8 cellular contexts compared by ENCODE assay signal in the genomic region with DNA sequence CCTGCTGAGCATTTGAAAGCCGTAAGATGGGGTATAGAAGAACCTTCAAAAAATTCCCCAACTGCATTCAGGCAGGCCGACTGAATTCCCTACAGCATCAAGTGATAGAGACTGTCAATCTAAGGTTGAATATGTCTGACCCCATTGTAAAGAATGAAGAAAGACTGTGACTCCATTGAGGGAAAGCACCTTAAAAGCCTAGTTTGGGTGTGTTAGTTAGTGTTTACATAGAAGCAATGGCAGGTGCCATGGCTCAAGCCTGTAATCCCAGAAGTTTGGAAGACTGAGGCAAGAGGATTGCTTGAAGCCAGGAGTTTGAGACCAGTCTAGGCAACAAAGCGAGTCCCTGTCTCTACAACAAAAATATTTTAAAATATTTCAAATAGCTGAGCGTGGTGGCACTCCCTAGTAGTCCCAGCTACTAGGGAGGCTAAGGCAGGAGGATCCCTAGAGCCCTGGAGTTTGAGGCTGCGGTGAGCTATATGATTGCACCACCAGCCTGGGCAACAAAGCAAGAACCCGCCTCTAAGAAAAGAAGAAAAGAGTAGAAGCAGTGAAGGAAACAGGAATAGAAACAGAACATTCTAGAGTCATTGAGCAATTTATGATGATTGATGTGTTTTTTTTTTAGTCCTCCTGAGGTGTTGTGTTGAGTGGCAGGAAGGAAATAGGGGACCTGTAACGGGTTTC. TPM values are rescaled to one million over a fixed set of nuclear protein-coding genes. Genes with fewer than 3 reads are reported as not detected.
A peak's percentile ranks its signal among the peaks of the same experiment; 100 is the strongest.
DNase-seq lines count a peak whose midpoint lies in the region; ATAC-seq lines count a peak whose summit lies in the region.

No MANE protein-coding gene starts in this region.

- H3K9ac ChIP-seq in duodenal mucosa (ENCODE audit: low read depth in 1 of 2, low read length in 2 of 2) (peak overlapping the region; percentile 22 to 50), trophoblast cell (ENCODE audit: low read length) (no peak overlapping the region)

- ATAC-seq in activated naive CD4-positive, alpha-beta T cell treated with anti-CD3 and anti-CD28 coated beads, Interleukin-2, amount 50 U/mL, for 72 hours: peak; percentile 3 to 35
- ATAC-seq in GM21367 (IDR thresholded peaks at IDR 0.05; ENCODE audit: unreplicated experiment): no peak
- no peak for ATAC-seq in HG02763 (IDR thresholded peaks at IDR 0.05; ENCODE audit: unreplicated experiment)

- DNase-seq in activated naive CD4-positive, alpha-beta T cell treated with anti-CD3 and anti-CD28 coated beads, Interleukin-2, amount 50 U/mL, for 72 hours (ENCODE audit: low spot score in 2 of 2): no peak
- DNase-seq in activated naive CD4-positive, alpha-beta T cell treated with anti-CD3 and anti-CD28 coated beads, Interleukin-2, amount 50 U/mL, for 16 hours: no peak
- DNase-seq in MV-4-11 (lab: John Stamatoyannopoulos, UW): peak; percentile 96
- DNase-seq in trophoblast cell: no peak
- DNase-seq in DMS53 treated with DMSO at 0.1 percent for 48 hours (lab: John Stamatoyannopoulos, UW; ENCODE audit: unreplicated experiment): no peak

- H3K27me3 ChIP-seq in duodenal mucosa (ENCODE audit: control insufficient read depth in 1 of 2, insufficient read depth in 2 of 2, low read length in 2 of 2): no peaks in the 10 kb centered on the region
- no peaks in the 10 kb centered on the region for H3K27me3 ChIP-seq in trophoblast cell (ENCODE audit: insufficient read depth, low read length)

- H3K23ac ChIP-seq in trophoblast cell (ENCODE audit: low read length): no peak overlapping the region

- H3K4ac ChIP-seq in trophoblast cell (ENCODE audit: low read depth, low read length): no peak overlapping the region

- H2BK120ac ChIP-seq in trophoblast cell (ENCODE audit: insufficient read depth, low read length, poor library complexity): peak overlapping the region; percentile 68

- no peaks in the 10 kb centered on the region for H3K79me2 ChIP-seq in trophoblast cell (ENCODE audit: control insufficient read depth, insufficient read depth, low read length, poor library complexity)

- no peaks in the 10 kb centered on the region for H3K9me3 Mint-ChIP-seq in activated naive CD4-positive, alpha-beta T cell treated with anti-CD3 and anti-CD28 coated beads, Interleukin-2, amount 50 U/mL, for 72 hours

- no CpG with 5 or more reads among the region's 7 CpGs for WGBS in trophoblast cell (ENCODE audit: extremely low coverage, insufficient coverage, insufficient read length)

- H3K36me3 Mint-ChIP-seq in activated naive CD4-positive, alpha-beta T cell treated with anti-CD3 and anti-CD28 coated beads, Interleukin-2, amount 50 U/mL, for 72 hours: no peaks in the 10 kb centered on the region

- H3K4me1 ChIP-seq in duodenal mucosa (ENCODE audit: control insufficient read depth in 1 of 2, insufficient read depth in 2 of 2, low read length in 2 of 2) (peaks cover 51 to 57% of the 10 kb centered on the region in 2 donors), trophoblast cell (ENCODE audit: control insufficient read depth in 1 of 2, insufficient read depth in 2 of 2, low read length in 2 of 2) (peaks cover 11 to 19% of the 10 kb centered on the region in 2 experiments)

- H3K79me1 ChIP-seq in trophoblast cell (ENCODE audit: low read length): peaks cover 3% of the 10 kb centered on the region

- H2BK5ac ChIP-seq in trophoblast cell (ENCODE audit: low read depth, low read length, poor library complexity): no peak overlapping the region

- H4K8ac ChIP-seq in trophoblast cell (ENCODE audit: low read depth, low read length): no peak overlapping the region

- H3K4me3 ChIP-seq in duodenal mucosa (ENCODE audit: low read depth in 1 of 2, low read length in 2 of 2) (peak overlapping the region; percentile 34 to 50), trophoblast cell (ENCODE audit: low read depth, low read length) (no peak overlapping the region)

- H2AK5ac ChIP-seq in trophoblast cell (ENCODE audit: low read length): no peak overlapping the region

- H3K27ac ChIP-seq in duodenal mucosa (ENCODE audit: low read depth, low read length) (peak overlapping the region; percentile 89), trophoblast cell (ENCODE audit: low read depth, low read length) (peak overlapping the region; percentile 40)

- no peaks in the 10 kb centered on the region for H3K36me3 ChIP-seq in duodenal mucosa (ENCODE audit: control insufficient read depth in 1 of 2, insufficient read depth in 2 of 2, low read length in 2 of 2)
- no peaks in the 10 kb centered on the region for H3K36me3 ChIP-seq in trophoblast cell (ENCODE audit: control insufficient read depth in 1 of 2, insufficient read depth in 2 of 2, low read length in 2 of 2)

- H4K91ac ChIP-seq in trophoblast cell (ENCODE audit: low read depth, low read length): peak overlapping the region; percentile 48

- peak overlapping the region; percentile 23 for H2BK12ac ChIP-seq in trophoblast cell (ENCODE audit: low read length)

- H3K27ac Mint-ChIP-seq in activated naive CD4-positive, alpha-beta T cell treated with anti-CD3 and anti-CD28 coated beads, Interleukin-2, amount 50 U/mL, for 72 hours: no peak overlapping the region

- H3K18ac ChIP-seq in trophoblast cell (ENCODE audit: low read length): no peak overlapping the region

- no peak overlapping the region for H2AFZ ChIP-seq in trophoblast cell (ENCODE audit: insufficient read depth, low read length, poor library complexity)

- no peak overlapping the region for H3K4me2 ChIP-seq in trophoblast cell (ENCODE audit: low read length)

- no peaks in the 10 kb centered on the region for H3K9me3 ChIP-seq in duodenal mucosa (ENCODE audit: control insufficient read depth in 1 of 2, low read length in 2 of 2)
- H3K9me3 ChIP-seq in trophoblast cell (ENCODE audit: insufficient read depth, low read depth, low read length): no peaks in the 10 kb centered on the region

- no peak overlapping the region for H4K12ac ChIP-seq in trophoblast cell (ENCODE audit: low read depth, low read length)

- H3K14ac ChIP-seq in trophoblast cell (ENCODE audit: low read length): no peak overlapping the region

RNA-seq across cellular contexts. Expression of gene POLR3GL, which starts 15.4 kb away (rescaled TPM):
- 10 to 100 TPM; 22.0 to 31.9 TPM for total RNA-seq in activated naive CD4-positive, alpha-beta T cell treated with anti-CD3 and anti-CD28 coated beads, Interleukin-2, amount 50 U/mL, for 72 hours
- polyA plus RNA-seq in trophoblast cell (2013): 5.4 and 7.0 TPM in 2 replicates

RNA-seq across cellular contexts. Expression of gene ANKRD34A, which starts 15.5 kb away (rescaled TPM):
- total RNA-seq in activated naive CD4-positive, alpha-beta T cell treated with anti-CD3 and anti-CD28 coated beads, Interleukin-2, amount 50 U/mL, for 72 hours: 1 to 10 TPM; 5.4 to 9.1 TPM
- polyA plus RNA-seq in trophoblast cell (2013): 0.08 and 0.11 TPM in 2 replicates

RNA-seq across cellular contexts. Expression of gene TXNIP, which starts 16.5 kb away (rescaled TPM):
- total RNA-seq in activated naive CD4-positive, alpha-beta T cell treated with anti-CD3 and anti-CD28 coated beads, Interleukin-2, amount 50 U/mL, for 72 hours: 100 to 1,000 TPM in 1 of 2 donors, 10 to 100 TPM in 1; 67.9 to 120 TPM
- 15.9 and 17.2 TPM in 2 replicates for polyA plus RNA-seq in trophoblast cell (2013)

RNA-seq across cellular contexts. Expression of gene LIX1L, which starts 22.1 kb away (rescaled TPM):
- total RNA-seq in activated naive CD4-positive, alpha-beta T cell treated with anti-CD3 and anti-CD28 coated beads, Interleukin-2, amount 50 U/mL, for 72 hours: 10 to 100 TPM; 47.9 to 50.1 TPM
- 2.1 and 2.2 TPM in 2 replicates for polyA plus RNA-seq in trophoblast cell (2013)

RNA-seq across cellular contexts. Expression of gene HJV, which starts 41.6 kb away (rescaled TPM):
- not detected for total RNA-seq in activated naive CD4-positive, alpha-beta T cell treated with anti-CD3 and anti-CD28 coated beads, Interleukin-2, amount 50 U/mL, for 72 hours
- 0.01 and 0.03 TPM in 2 replicates for polyA plus RNA-seq in trophoblast cell (2013)

Comparison
In these comparisons a context has a peak if more than half of its experiments do, and no peak if none do; other contexts are left out.
1. ATAC-seq: peak in activated naive CD4-positive, alpha-beta T cell treated with anti-CD3 and anti-CD28 coated beads, Interleukin-2, amount 50 U/mL, for 72 hours (2 of 2); none in GM21367 (single experiment) and HG02763 (single experiment).